In the genomic region with DNA sequence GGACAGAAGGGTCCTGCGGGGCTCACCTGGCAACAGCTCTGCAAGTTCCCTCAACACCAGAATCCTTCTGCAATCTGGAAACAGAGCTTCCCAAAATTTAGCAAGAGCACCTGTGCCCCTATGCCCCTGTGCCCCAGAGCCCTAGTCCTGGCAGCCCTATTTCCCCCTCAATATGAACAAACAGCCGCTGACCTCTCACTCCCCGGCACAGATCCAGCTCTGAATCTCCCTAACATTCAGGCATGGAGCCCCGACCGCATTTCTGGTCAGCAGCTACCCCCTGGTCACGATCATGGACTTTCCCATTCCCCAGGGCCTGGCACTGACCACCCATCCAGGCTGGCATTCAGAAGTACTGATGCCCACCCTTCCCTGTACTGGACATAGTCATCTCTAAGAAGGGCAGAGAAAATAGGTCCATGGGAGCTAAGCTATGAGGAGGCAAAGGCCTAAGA, we compare ENCODE assay signal across 1 cellular context.
TF ChIP-seq lines count a peak whose summit lies in the region.

No MANE protein-coding gene starts in this region.

TF ChIP-seq in GM23338, 12 proteins besides CTCF, POLR2A, EP300 and RAD21 (continued from another document):
- TF ChIP-seq ZNF462 (CRISPR knock-in tag; IDR thresholded peaks at IDR 0.05) (no peak), STAT1 (IDR thresholded peaks at IDR 0.05; ENCODE audit: unreplicated experiment) (no peak), REST (IDR thresholded peaks at IDR 0.05; ENCODE audit: unreplicated experiment) (no peak), ZNF114 (CRISPR knock-in tag; IDR thresholded peaks at IDR 0.05) (no peak), CREB1 (CRISPR knock-in tag; IDR thresholded peaks at IDR 0.05; ENCODE audit: low read depth) (no peak), JUNB (IDR thresholded peaks at IDR 0.05; ENCODE audit: unreplicated experiment) (no peak), EZH2phosphoT487 (IDR thresholded peaks at IDR 0.05; ENCODE audit: unreplicated experiment) (no peak), EZH2 (IDR thresholded peaks at IDR 0.05; ENCODE audit: low read depth, unreplicated experiment) (no peak), NANOG (IDR thresholded peaks at IDR 0.05; ENCODE audit: borderline replicate concordance) (no peak), POLR2AphosphoS5 (IDR thresholded peaks at IDR 0.05; ENCODE audit: low read depth) (no peak)
